In the genomic region with DNA sequence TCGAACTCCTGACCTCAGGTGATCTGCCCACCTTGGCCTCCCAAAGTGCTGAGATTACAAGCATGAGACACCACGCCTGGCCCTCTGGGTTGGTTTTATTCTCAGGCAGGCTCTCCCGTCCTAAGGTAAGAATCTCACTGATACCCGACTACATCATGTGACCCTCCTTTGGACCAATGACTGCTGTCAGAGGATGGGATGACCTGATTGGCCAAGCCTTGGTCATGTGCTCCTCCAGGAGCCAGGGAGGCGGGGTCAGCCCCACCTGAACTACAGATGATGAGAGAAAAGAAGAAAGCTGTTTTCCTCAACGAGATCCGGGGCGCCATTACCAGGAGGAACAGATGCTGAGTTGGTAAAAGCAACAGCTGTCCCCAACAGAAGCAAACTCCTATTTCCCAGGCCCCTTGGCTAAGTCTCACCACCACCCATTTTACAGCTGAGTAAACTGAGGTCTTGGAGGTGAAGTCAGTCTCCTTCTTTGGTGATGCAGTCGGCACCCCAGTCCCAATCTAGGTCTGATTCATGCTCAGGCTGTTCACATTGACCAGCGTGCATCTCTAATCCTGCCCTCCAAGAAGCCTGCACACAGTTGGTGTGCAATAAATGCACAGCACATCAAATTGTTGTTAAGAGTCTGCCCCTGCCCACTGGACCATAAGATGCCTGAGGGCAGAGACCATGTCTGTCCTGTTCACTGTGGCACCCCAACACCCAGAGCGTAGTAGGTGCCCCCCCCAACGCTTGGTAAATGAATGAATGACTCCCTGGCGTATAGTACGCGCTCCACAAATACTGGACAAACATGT, we compare ENCODE assay signal across 10 cellular contexts.
A peak's percentile ranks its signal among the peaks of the same experiment; 100 is the strongest.
DNase-seq lines count a peak whose midpoint lies in the region; ATAC-seq and TF ChIP-seq lines count a peak whose summit lies in the region.
"Had no signal": no experiment of that assay in that cellular context is flagged by ENCODE, and none has a peak within 500 bp of the region (broad histone marks: within the 10 kb centered on the region; RNA-seq: fewer than 3 reads in every experiment).

No MANE protein-coding gene starts in this region.

- no peak overlapping the region for H3K4me3 Mint-ChIP-seq in nephron
- H3K4me3 Mint-ChIP-seq: activated B cell treated with CpG ODN at 0.5 μM for 24 hours had no signal

- peaks cover 67% of the 10 kb centered on the region for H3K4me1 Mint-ChIP-seq in nephron

- H3K4me1 ChIP-seq in ES-I3 (ENCODE audit: insufficient read depth, low read length) (peaks cover 15% of the 10 kb centered on the region; the same call in 1 of the 2 replicates), adipocyte (ENCODE audit: control insufficient read depth, insufficient read depth, low read length) (peaks cover 28% of the 10 kb centered on the region)

- ATAC-seq in HG03565 (IDR thresholded peaks at IDR 0.05; ENCODE audit: unreplicated experiment) (peak; percentile 44), GM18498 (IDR thresholded peaks at IDR 0.05; ENCODE audit: unreplicated experiment) (no peak)

- no peaks in the 10 kb centered on the region for H3K36me3 ChIP-seq in ES-I3 (ENCODE audit: insufficient read depth, low read length)
- H3K36me3 ChIP-seq in adipocyte (ENCODE audit: control insufficient read depth, insufficient read depth, low read length, severe bottlenecking): no peaks in the 10 kb centered on the region

- H3K9ac ChIP-seq in ES-I3 (ENCODE audit: low read depth, low read length): peak overlapping the region; percentile 43; the same call in 1 of the 2 replicates
- no peak overlapping the region for H3K9ac ChIP-seq in adipocyte (ENCODE audit: low read length)

- no peaks in the 10 kb centered on the region for H3K36me3 Mint-ChIP-seq in nephron (ENCODE audit: low read depth)

- peak overlapping the region; percentile 95 to 97 (median 97) for H3K27ac Mint-ChIP-seq in nephron
- H3K27ac Mint-ChIP-seq: activated B cell treated with CpG ODN at 0.5 μM for 24 hours had no signal

- H3K27me3 Mint-ChIP-seq in nephron (ENCODE audit: low read depth): peaks cover 9% of the 10 kb centered on the region

- no peak for TF ChIP-seq CTCF in nephron (IDR thresholded peaks at IDR 0.05; ENCODE audit: unreplicated experiment in 3 of 3)

- H3K9me3 Mint-ChIP-seq in nephron: no peaks in the 10 kb centered on the region

- H3K4me3 ChIP-seq in adipocyte (ENCODE audit: low read length): no peak overlapping the region

- H3K9me3 ChIP-seq in ES-I3 (ENCODE audit: control insufficient read depth, insufficient read depth, low read length) (no peaks in the 10 kb centered on the region), adipocyte (ENCODE audit: control insufficient read depth, low read length) (peaks cover 4% of the 10 kb centered on the region)

- H3K27me3 ChIP-seq in adipocyte (replicated peaks; ENCODE audit: control insufficient read depth, insufficient read depth, low read length): no peaks in the 10 kb centered on the region

- peak; percentile 17 for DNase-seq in adipocyte (ENCODE audit: low read depth)
- DNase-seq in C1 segment of cervical spinal cord (lab: John Stamatoyannopoulos, UW): no peak
- DNase-seq in effector CD4-positive, alpha-beta T cell: no peak
- DNase-seq in NCI-H526 treated with DMSO at 0.1 percent for 48 hours (lab: John Stamatoyannopoulos, UW): no peak
- DNase-seq: activated B cell treated with CpG ODN at 0.5 μM for 24 hours, GOT3 had no signal
